26 cellular contexts compared by ENCODE assay signal in genomic region chr12:114696443-114697245, GRCh38. TPM values are rescaled to one million over a fixed set of nuclear protein-coding genes. Genes with fewer than 3 reads are reported as not detected.
A peak's percentile ranks its signal among the peaks of the same experiment; 100 is the strongest.
DNase-seq lines count a peak whose midpoint lies in the region; ATAC-seq, FAIRE-seq and TF ChIP-seq lines count a peak whose summit lies in the region.
"Had no signal": no experiment of that assay in that cellular context is flagged by ENCODE, and none has a peak within 500 bp of the region (broad histone marks: within the 10 kb centered on the region; RNA-seq: fewer than 3 reads in every experiment).

No MANE protein-coding gene starts in this region.

- H3K14ac ChIP-seq in H1 (ENCODE audit: insufficient read length) = no peak overlapping the region

- H3K4me3 Mint-ChIP-seq in GM23338 (peak overlapping the region; percentile 42; the same call in 1 of the 3 replicates), natural killer cell (no peak overlapping the region)
- H3K4me3 Mint-ChIP-seq: CD8-positive, alpha-beta memory T cell had no signal

- 11% methylated on average over 34 of the region's 34 CpGs; no CpG with 5 or more reads in 1 of the 2 experiments for WGBS in H1 (ENCODE audit: extremely low coverage in 1 of 2, insufficient coverage in 1 of 2, insufficient read length in 1 of 2, insufficient replicate concordance in 2 of 2, low coverage in 1 of 2, low lambda C conversion rate in 2 of 2, missing lambda C conversion rate in 1 of 2), 2 experiments
- WGBS in mesendoderm (ENCODE audit: extremely low coverage, insufficient coverage, low lambda C conversion rate) = no CpG with 5 or more reads among the region's 34 CpGs

- H4K20me1 ChIP-seq in GM23338 (replicated peaks; ENCODE audit: insufficient read depth) (peaks cover 27% of the 10 kb centered on the region), H1 (replicated peaks in 1 of 2; ENCODE audit: control insufficient read depth in 1 of 2, insufficient read depth in 2 of 2, low read length in 2 of 2) (peaks cover 27% of the 10 kb centered on the region in 2 experiments)

- no peaks in the 10 kb centered on the region for H3K9me2 ChIP-seq in GM23338 (ENCODE audit: insufficient read depth)

- H4K91ac ChIP-seq in H1 (replicated peaks; ENCODE audit: insufficient read length, low read length) = no peak overlapping the region

- DNase-seq in GM23338 (ENCODE audit: low spot score) (no peak), H1 (ENCODE audit: low read depth in 1 of 2, low spot score in 2 of 2) (no peak), mesendoderm (no peak), retina (peak; percentile 58), GDM1 (lab: John Stamatoyannopoulos, UW) (no peak), natural killer cell (no peak), left lung (no peak)
- DNase-seq in effector CD8-positive, alpha-beta T cell (lab: John Stamatoyannopoulos, UW) = no peak
- DNase-seq: Calu3; CD8-positive, alpha-beta memory T cell; DMS153; GF-D8; MG63; NCI-H1417; NCI-H187; NCI-H446 treated with DMSO at 0.1 percent for 48 hours; NCI-H526 treated with DMSO at 0.1 percent for 48 hours; OCI-M1 had no signal

- peak overlapping the region; percentile 48 for H2AK5ac ChIP-seq in H1 (ENCODE audit: low read depth, low read length)
- no peak overlapping the region for H2AK5ac ChIP-seq in mesendoderm (ENCODE audit: low read length)

- H2BK20ac ChIP-seq in H1 (ENCODE audit: low read length) = no peak overlapping the region

- H3K9me3 Mint-ChIP-seq in GM23338 (no peaks in the 10 kb centered on the region; the same call in 2 of the 3 replicates), natural killer cell (no peaks in the 10 kb centered on the region)

- no peaks in the 10 kb centered on the region for H3K36me3 ChIP-seq in GM23338 (ENCODE audit: insufficient read depth)
- no peaks in the 10 kb centered on the region for H3K36me3 ChIP-seq in H1 (ENCODE audit: control insufficient read depth in 2 of 4, insufficient read depth in 4 of 4, low read length in 3 of 4)
- H3K36me3 ChIP-seq in mesendoderm (ENCODE audit: control insufficient read depth, insufficient read depth, low read length) = no peaks in the 10 kb centered on the region
- H3K36me3 ChIP-seq in left lung = no peaks in the 10 kb centered on the region
- H3K36me3 ChIP-seq: MG63, SJSA1 had no signal

- POLR2A ChIA-PET in H1 (lab: Charles Lee; ENCODE audit: partially characterized antibody) = interaction anchor here (0.8 to 2.5 kb wide), 5 partner anchors 7 to 23 kb away, joined by 3 to 5 read pairs (median 4); no protein-coding TSS in a partner anchor

- H2AFZ ChIP-seq in GM23338 (no peak overlapping the region), H1 (ENCODE audit: low read length) (no peak overlapping the region)

- H2BK120ac ChIP-seq in H1 (replicated peaks; ENCODE audit: low read depth, low read length) (no peak overlapping the region), mesendoderm (ENCODE audit: low read depth, low read length) (no peak overlapping the region)

- no peak for TF ChIP-seq RAD21 in H1 (IDR thresholded peaks at IDR 0.05 in 1 of 2, conservative IDR thresholded peaks at IDR 0.05 in 1 of 2; ENCODE audit: low read depth in 2 of 2, low read length in 2 of 2)

- H3K4me3 ChIP-seq in GM23338 = peak overlapping the region; percentile 51
- no peak overlapping the region for H3K4me3 ChIP-seq in H1 (ENCODE audit: extremely low read depth in 1 of 4, insufficient read depth in 2 of 4, low read depth in 3 of 4, low read length in 4 of 4)
- no peak overlapping the region for H3K4me3 ChIP-seq in mesendoderm (ENCODE audit: low read length)
- H3K4me3 ChIP-seq in left lung = no peak overlapping the region
- H3K4me3 ChIP-seq: K562, MG63, SJSA1 had no signal

- no peaks in the 10 kb centered on the region for H3K79me2 ChIP-seq in GM23338 (replicated peaks; ENCODE audit: insufficient read depth)
- H3K79me2 ChIP-seq in H1 (ENCODE audit: control insufficient read depth in 1 of 2, insufficient read depth in 2 of 2, low read length in 2 of 2) = no peaks in the 10 kb centered on the region
- no peaks in the 10 kb centered on the region for H3K79me2 ChIP-seq in mesendoderm (ENCODE audit: control insufficient read depth, insufficient read depth, low read length)

- peaks cover 100% of the 10 kb centered on the region for H3K27me3 ChIP-seq in GM23338 (ENCODE audit: insufficient read depth)
- peaks cover 92 to 100% (median 99%) of the 10 kb centered on the region in 4 experiments for H3K27me3 ChIP-seq in H1 (replicated peaks in 1 of 4; ENCODE audit: control insufficient read depth in 3 of 4, extremely low read depth in 1 of 4, insufficient read depth in 3 of 4, low read length in 3 of 4)
- H3K27me3 ChIP-seq in mesendoderm (ENCODE audit: insufficient read depth, low read length, poor library complexity) = peaks cover 59% of the 10 kb centered on the region
- H3K27me3 ChIP-seq in left lung = peaks cover 35 to 100% of the 10 kb centered on the region in 2 donors
- H3K27me3 ChIP-seq: MG63, SJSA1 had no signal

- H3K23ac ChIP-seq in H1 (ENCODE audit: insufficient read length) = no peak overlapping the region
- H3K23ac ChIP-seq in mesendoderm (ENCODE audit: low read length) = peak overlapping the region; percentile 52

- H2BK15ac ChIP-seq in H1 (ENCODE audit: low read length) (no peak overlapping the region), mesendoderm (replicated peaks; ENCODE audit: low read depth) (no peak overlapping the region)

- H3K79me1 ChIP-seq in H1 (ENCODE audit: low read depth, low read length) (no peaks in the 10 kb centered on the region), mesendoderm (ENCODE audit: low read length) (no peaks in the 10 kb centered on the region)

- H3K27ac ChIP-seq in GM23338 (ENCODE audit: low read depth) (no peak overlapping the region), H1 (ENCODE audit: low read depth, low read length) (no peak overlapping the region), mesendoderm (ENCODE audit: low read depth, low read length) (no peak overlapping the region), left lung (no peak overlapping the region)
- H3K27ac ChIP-seq: C4-2B, SJSA1 had no signal

- H2BK5ac ChIP-seq in H1 (ENCODE audit: low read depth, low read length) = no peak overlapping the region
- H2BK5ac ChIP-seq in mesendoderm (ENCODE audit: low read length) = no peak overlapping the region

- H3K4me1 Mint-ChIP-seq in GM23338 = peaks cover 66% of the 10 kb centered on the region
- no peaks in the 10 kb centered on the region for H3K4me1 Mint-ChIP-seq in natural killer cell

- H4K8ac ChIP-seq in H1 (ENCODE audit: extremely low read depth, insufficient read depth, low read length) (no peak overlapping the region), mesendoderm (ENCODE audit: low read depth, low read length) (no peak overlapping the region)

- TF ChIP-seq CTCF in GM23338 (conservative IDR thresholded peaks at IDR 0.05; ENCODE audit: low read depth in 2 of 2) = no peak
- TF ChIP-seq CTCF in H1 (IDR thresholded peaks at IDR 0.05; ENCODE audit: control extremely low read depth in 1 of 3, insufficient read depth in 1 of 3, low read depth in 1 of 3, low read length in 3 of 3) = no peak
- no peak for TF ChIP-seq CTCF in natural killer cell (IDR thresholded peaks at IDR 0.05)
- no peak for TF ChIP-seq CTCF in left lung (IDR thresholded peaks at IDR 0.05)

- H3K9me3 ChIP-seq in H1 (ENCODE audit: insufficient read depth in 2 of 2, low read depth in 1 of 2, low read length in 1 of 2) (no peaks in the 10 kb centered on the region), left lung (no peaks in the 10 kb centered on the region)
- H3K9me3 ChIP-seq: MG63, SJSA1 had no signal

- H3K4ac ChIP-seq in H1 (replicated peaks; ENCODE audit: insufficient read length, low read depth, low read length) (no peak overlapping the region), mesendoderm (ENCODE audit: low read depth, low read length) (no peak overlapping the region)

- H3K4me1 ChIP-seq in GM23338 (ENCODE audit: insufficient read depth) (peaks cover 87% of the 10 kb centered on the region), H1 (replicated peaks in 1 of 4; ENCODE audit: control insufficient read depth in 3 of 4, insufficient read depth in 4 of 4, low read length in 3 of 4) (peaks cover 9 to 46% (median 24%) of the 10 kb centered on the region in 4 experiments), mesendoderm (ENCODE audit: control insufficient read depth, low read depth, low read length) (peaks cover 25% of the 10 kb centered on the region), left lung (no peaks in the 10 kb centered on the region)

- CTCF ChIA-PET in H1 (lab: Charles Lee; ENCODE audit: partially characterized antibody) = interaction anchor here (0.7 to 2.2 kb wide), 11 partner anchors 9 to 770 kb away, joined by 3 to 8 read pairs (median 4); partner anchors contain the start of gene TBX3

- H3K4me2 ChIP-seq in GM23338 = peak overlapping the region; percentile 84
- H3K4me2 ChIP-seq in H1 (ENCODE audit: insufficient read depth in 1 of 2, low read depth in 2 of 2, low read length in 2 of 2) = peak overlapping the region in 1 of 2 experiments; percentile 77; a peak in 1 of 4 replicates
- peak overlapping the region; percentile 76 for H3K4me2 ChIP-seq in mesendoderm (ENCODE audit: low read length)

- peak overlapping the region; percentile 82 for H2BK12ac ChIP-seq in H1 (ENCODE audit: low read depth, low read length)

- no peak overlapping the region for H3K9ac ChIP-seq in H1 (replicated peaks in 1 of 4; ENCODE audit: extremely low read depth in 1 of 4, low read depth in 3 of 4, low read length in 3 of 4)
- peak overlapping the region; percentile 52 for H3K9ac ChIP-seq in mesendoderm (ENCODE audit: low read length)

- H3F3A ChIP-seq in GM23338 (replicated peaks; ENCODE audit: low read depth) = peaks cover 50% of the 10 kb centered on the region

- ATAC-seq in GM23338 (no peak), natural killer cell (no peak), left lung (no peak)
- ATAC-seq: HCT116, K562, Right ventricle myocardium inferior had no signal

- no peak overlapping the region; the same call in 1 of the 2 replicates for H3K18ac ChIP-seq in H1 (ENCODE audit: extremely low read depth, low read length)
- peak overlapping the region; percentile 24 for H3K18ac ChIP-seq in mesendoderm (ENCODE audit: low read length)

- H3K27me3 Mint-ChIP-seq in GM23338 (ENCODE audit: insufficient read depth, low read depth, poor library complexity) (peaks cover 98% of the 10 kb centered on the region), natural killer cell (ENCODE audit: low read depth in 2 of 2) (peaks cover 73 to 75% of the 10 kb centered on the region in 2 donors)

- no peak for TF ChIP-seq POLR2A in H1 (IDR thresholded peaks at IDR 0.05; ENCODE audit: control extremely low read depth in 1 of 2, low read depth in 2 of 2, low read length in 2 of 2)

- no peak overlapping the region for H3K56ac ChIP-seq in H1 (replicated peaks; ENCODE audit: insufficient read length, low read depth, low read length)
- H3K56ac ChIP-seq in mesendoderm (ENCODE audit: low read length) = peak overlapping the region; percentile 78

- no peak overlapping the region for H3K27ac Mint-ChIP-seq in GM23338
- no peak overlapping the region for H3K27ac Mint-ChIP-seq in natural killer cell
- H3K27ac Mint-ChIP-seq: CD8-positive, alpha-beta memory T cell had no signal

- H4K5ac ChIP-seq in H1 (ENCODE audit: insufficient read length, low read depth, low read length) (no peak overlapping the region), mesendoderm (ENCODE audit: low read length) (no peak overlapping the region)

- peaks cover 3% of the 10 kb centered on the region; the same call in 1 of the 2 replicates for H3K23me2 ChIP-seq in H1 (ENCODE audit: low read depth, low read length)

- intact Hi-C loops in natural killer cell (cut with micrococcal nuclease) (no loop called here), left lung (cut with DNase I) (no loop called here)

- H3K36me3 Mint-ChIP-seq in GM23338 (ENCODE audit: low read depth) = no peaks in the 10 kb centered on the region
- no peaks in the 10 kb centered on the region for H3K36me3 Mint-ChIP-seq in natural killer cell

- FAIRE-seq in H1 (lab: Jason Lieb, UNC) = no peak
- FAIRE-seq: A204.1, GM19239, K562, RCC 7860 had no signal

- TF ChIP-seq EP300 in H1 (IDR thresholded peaks at IDR 0.05; ENCODE audit: borderline replicate concordance in 1 of 2, low read depth in 2 of 2, low read length in 2 of 2) = no peak

RNA-seq across cellular contexts. Expression of gene TBX3, which starts 12.7 kb away (rescaled TPM):
- total RNA-seq in GM23338 (2014; rRNA removed; shearing (Covaris generic)) = 0.24 and 0.35 TPM in 2 replicates
- polyA plus RNA-seq in GM23338 (2016; fragmentation: Nextera tagmentation; extraction: Ambion mirVana) (0.18 and 0.33 TPM in 2 replicates), H1 (2011; rRNA removed) (0.09 TPM in 2 replicates)
- 0.29 and 1.0 TPM in 2 replicates for total RNA-seq in H1 (2021; fragmentation: NEBNext Ultra II Directional; extraction: Animal tissue kit (Norgen Biotek cat#: 25700))
- 0.09 TPM for polyA plus RNA-seq in H1 (2011; cell fraction: cytosol; rRNA removed)
- polyA plus RNA-seq in H1 (2011; cell fraction: nucleus; rRNA removed) = 0.20 TPM
- 0.12 to 0.38 TPM (median 0.24 TPM) in 4 replicates for polyA plus RNA-seq in H1 (2012, experiment 1 of 2)
- polyA plus RNA-seq in H1 (2012, experiment 2 of 2) = 0.18 TPM
- 0.30 TPM for polyA plus RNA-seq in H1 (2013, experiment 1 of 2)
- polyA plus RNA-seq in H1 (2013, experiment 2 of 2) = 0.13 TPM
- polyA minus RNA-seq in H1 (2011; rRNA and poly(A)+ RNA removed) = 0.09 TPM in 1 of 2 replicates, not detected in the other
- 0.73 TPM for polyA minus RNA-seq in H1 (2011; cell fraction: cytosol; rRNA and poly(A)+ RNA removed)
- 0.50 TPM for polyA minus RNA-seq in H1 (2011; cell fraction: nucleus; rRNA and poly(A)+ RNA removed)
- 2.1 TPM for polyA plus RNA-seq in mesendoderm (2013, experiment 1 of 2)
- polyA plus RNA-seq in mesendoderm (2013, experiment 2 of 2) = 2.1 TPM
- total RNA-seq in natural killer cell (under 1 TPM in 1 of 3 donors, not detected in 2; 0.05 TPM), left lung (10 to 100 TPM; 28.3 to 48.1 TPM)
- total RNA-seq: CD8-positive, alpha-beta memory T cell had no signal
- polyA plus RNA-seq: CD8-positive, alpha-beta memory T cell had no signal

Comparison
In these comparisons a context has a peak if more than half of its experiments do, and no peak if none do; other contexts are left out.
1. RNA of gene TBX3, which starts 12.7 kb away (total RNA-seq): 28.3 to 48.1 TPM in left lung; 0.29 to 1.0 TPM in H1, 0.24 to 0.35 TPM in GM23338 and 0.05 TPM in natural killer cell; every median in the first group is over 10 times any median in the second.